20 cellular contexts compared by ENCODE assay signal in the genomic region with DNA sequence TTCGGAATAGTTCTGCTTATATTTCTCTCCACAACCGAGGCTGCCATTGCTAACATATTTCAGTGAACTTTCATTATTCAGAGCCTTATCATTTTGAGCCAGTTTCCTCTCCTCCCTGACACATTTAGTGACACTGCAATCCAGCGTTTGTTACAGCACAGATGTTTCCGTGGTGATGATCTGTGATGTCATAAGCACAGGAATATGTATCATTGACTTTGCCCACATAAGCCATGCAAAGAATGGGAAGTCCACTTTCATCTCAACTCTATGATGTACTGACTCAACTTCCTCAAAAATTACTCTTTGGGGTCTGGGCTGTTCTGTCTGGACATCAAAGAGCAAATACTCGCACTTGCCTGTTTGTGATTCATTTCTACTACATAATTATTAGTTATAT.
DNase-seq lines count a peak whose midpoint lies in the region; FAIRE-seq and TF ChIP-seq lines count a peak whose summit lies in the region.
"Had no signal": no experiment of that assay in that cellular context is flagged by ENCODE, and none has a peak within 500 bp of the region (broad histone marks: within the 10 kb centered on the region; RNA-seq: fewer than 3 reads in every experiment).

No MANE protein-coding gene starts in this region.

- H3K9ac ChIP-seq in endothelial cell of umbilical vein (replicated peaks; ENCODE audit: extremely low read depth, insufficient read depth, low read length) = no peak overlapping the region
- no peak overlapping the region for H3K9ac ChIP-seq in neural cell (ENCODE audit: low read length)

- H3K27ac ChIP-seq in endothelial cell of umbilical vein (ENCODE audit: insufficient read depth, low read depth, low read length) (peak overlapping the region; percentile 65), neural cell (ENCODE audit: low read length) (peak overlapping the region; percentile 37)
- H3K27ac ChIP-seq: foreskin keratinocyte, neutrophil, sigmoid colon had no signal

- peak; percentile 48 for FAIRE-seq in endothelial cell of umbilical vein (lab: Jason Lieb, UNC)

- POLR2A ChIA-PET in endothelial cell of umbilical vein (lab: Charles Lee) = no interaction called here

- H3K79me2 ChIP-seq in endothelial cell of umbilical vein (ENCODE audit: control insufficient read depth, insufficient read depth, low read length) (no peaks in the 10 kb centered on the region), neural cell (replicated peaks; ENCODE audit: insufficient read depth, low read length) (peaks cover 11% of the 10 kb centered on the region)

- no peaks in the 10 kb centered on the region for H3F3A ChIP-seq in neural cell (ENCODE audit: insufficient read depth, low read length, poor library complexity, severe bottlenecking)

- TF ChIP-seq POLR2A in endothelial cell of umbilical vein (IDR thresholded peaks at IDR 0.05; ENCODE audit: low read depth, low read length) = no peak

- H3K27me3 ChIP-seq in endothelial cell of umbilical vein (ENCODE audit: control insufficient read depth in 2 of 2, insufficient read depth in 2 of 2, low read length in 2 of 2) (no peaks in the 10 kb centered on the region), neural cell (ENCODE audit: insufficient read depth, low read depth, low read length) (no peaks in the 10 kb centered on the region)
- H3K27me3 ChIP-seq: foreskin keratinocyte, neutrophil, sigmoid colon had no signal

- TF ChIP-seq RAD21 in neural cell (conservative IDR thresholded peaks at IDR 0.05) = no peak

- H3K36me3 ChIP-seq in endothelial cell of umbilical vein (ENCODE audit: control insufficient read depth in 2 of 2, extremely low read depth in 1 of 2, insufficient read depth in 2 of 2, low read length in 2 of 2) (no peaks in the 10 kb centered on the region), neural cell (ENCODE audit: insufficient read depth, low read length) (no peaks in the 10 kb centered on the region)
- H3K36me3 ChIP-seq: neutrophil, sigmoid colon had no signal

- CTCF ChIA-PET in endothelial cell of umbilical vein (lab: Charles Lee) = no interaction called here

- H2AFZ ChIP-seq in endothelial cell of umbilical vein (ENCODE audit: low read depth, low read length) = no peak overlapping the region
- H2AFZ ChIP-seq in neural cell (ENCODE audit: low read depth, low read length) = no peak overlapping the region

- H3K4me3 ChIP-seq in endothelial cell of umbilical vein (replicated peaks in 1 of 3; ENCODE audit: insufficient read depth in 1 of 3, low read depth in 1 of 3, low read length in 3 of 3) = no peak overlapping the region
- H3K4me3 ChIP-seq in neural cell (ENCODE audit: low read length) = no peak overlapping the region
- H3K4me3 ChIP-seq: sigmoid colon had no signal

- no peaks in the 10 kb centered on the region for H3K9me2 ChIP-seq in neural cell (ENCODE audit: insufficient read depth, low read length)

- TF ChIP-seq CTCF in endothelial cell of umbilical vein (IDR thresholded peaks at IDR 0.05; ENCODE audit: extremely low read depth in 1 of 2, insufficient read depth in 1 of 2, low read depth in 1 of 2, low read length in 2 of 2) (no peak), neural cell (IDR thresholded peaks at IDR 0.05; ENCODE audit: poor library complexity, severe bottlenecking) (no peak)

- H3K9me3 ChIP-seq in endothelial cell of umbilical vein (replicated peaks; ENCODE audit: control insufficient read depth, insufficient read depth, low read length) = no peaks in the 10 kb centered on the region
- no peaks in the 10 kb centered on the region for H3K9me3 ChIP-seq in neural cell (ENCODE audit: low read length)
- H3K9me3 ChIP-seq: neutrophil, sigmoid colon had no signal

- TF ChIP-seq EP300 in neural cell (conservative IDR thresholded peaks at IDR 0.05; ENCODE audit: poor library complexity, severe bottlenecking) = no peak

- H3K9me1 ChIP-seq in endothelial cell of umbilical vein (replicated peaks; ENCODE audit: control insufficient read depth, extremely low read depth, insufficient read depth, low read length) = no peaks in the 10 kb centered on the region

- peaks cover 13% of the 10 kb centered on the region for H3K4me1 ChIP-seq in endothelial cell of umbilical vein (ENCODE audit: control insufficient read depth, extremely low read depth, insufficient read depth, low read length)
- H3K4me1 ChIP-seq: foreskin keratinocyte had no signal

- no peak overlapping the region for H3K4me2 ChIP-seq in endothelial cell of umbilical vein (ENCODE audit: insufficient read depth, low read length)
- H3K4me2 ChIP-seq in neural cell (ENCODE audit: low read length) = no peak overlapping the region

- no TSS peak for BruUV-seq in endothelial cell of umbilical vein (replicated peaks; lab: Mats Ljungman, UMichigan)

- dilution Hi-C loops in endothelial cell of umbilical vein (cut with MboI; ENCODE audit: extremely low pct_ligation_motif_present, low sequenced_read_pairs) = no loop called here

- DNase-seq in GDM1 (lab: John Stamatoyannopoulos, UW) = peak; percentile 42
- DNase-seq in NOMO-1 (lab: John Stamatoyannopoulos, UW; ENCODE audit: unreplicated experiment in 2 of 2) = peak; percentile 51 to 84
- peak; percentile 85 for DNase-seq in endothelial cell of umbilical vein (ENCODE audit: low read depth, low spot score)
- no peak for DNase-seq in NCI-H1048 (lab: John Stamatoyannopoulos, UW)
- DNase-seq in NCI-H2081 (lab: John Stamatoyannopoulos, UW) = no peak
- no peak for DNase-seq in NCI-H1694 treated with DMSO at 0.1 percent for 48 hours (lab: John Stamatoyannopoulos, UW)
- DNase-seq: activated CD4-positive, alpha-beta T cell treated with anti-CD3 and anti-CD28 coated beads, Interleukin-2, amount 10 ng/mL, durations not matched to agents 24 days and 14 days; DND-41; effector CD4-positive, alpha-beta T cell; foreskin keratinocyte; H9; KG1; mammary epithelial cell; NCI-H1694; NCI-H524; sigmoid colon; stimulated activated CD4-positive, alpha-beta T cell treated with anti-CD3 and anti-CD28 coated beads, Interleukin-2, amount 100 ng/mL, for 48 hours; T-helper 17 cell had no signal

- intact Hi-C loops in endothelial cell of umbilical vein (cut with micrococcal nuclease) = no loop called here

- H4K20me1 ChIP-seq in endothelial cell of umbilical vein (replicated peaks; ENCODE audit: control insufficient read depth, extremely low read depth, insufficient read depth, low read length) (no peaks in the 10 kb centered on the region), neural cell (ENCODE audit: insufficient read depth) (no peaks in the 10 kb centered on the region)

TF ChIP-seq in endothelial cell of umbilical vein, 7 proteins besides CTCF, POLR2A, EP300 and RAD21:
- TF ChIP-seq POLR2AphosphoS5 (IDR thresholded peaks at IDR 0.05; ENCODE audit: insufficient read depth, low read depth, low read length) = peak; percentile 46
- TF ChIP-seq EZH2 (IDR thresholded peaks at IDR 0.05; ENCODE audit: borderline replicate concordance, low read depth, low read length, severe bottlenecking) = no peak
- TF ChIP-seq, protein P1, sequence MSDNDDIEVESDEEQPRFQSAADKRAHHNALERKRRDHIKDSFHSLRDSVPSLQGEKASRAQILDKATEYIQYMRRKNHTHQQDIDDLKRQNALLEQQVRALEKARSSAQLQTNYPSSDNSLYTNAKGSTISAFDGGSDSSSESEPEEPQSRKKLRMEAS (IDR thresholded peaks at IDR 0.05; ENCODE audit: insufficient read depth, insufficient read length) = no peak
- no peak for TF ChIP-seq MYC (IDR thresholded peaks at IDR 0.05; ENCODE audit: low read depth, low read length)
- peak; percentile 87 for TF ChIP-seq FOS (IDR thresholded peaks at IDR 0.05; ENCODE audit: borderline replicate concordance, insufficient read depth, low read length)
- TF ChIP-seq GATA2 (IDR thresholded peaks at IDR 0.05; ENCODE audit: insufficient read depth, insufficient read length, low read depth, low read length) = peak; percentile 96
- TF ChIP-seq JUN (IDR thresholded peaks at IDR 0.05; ENCODE audit: borderline replicate concordance, insufficient read depth, insufficient read length, low read depth) = peak; percentile 94

TF ChIP-seq in neural cell, 6 proteins besides CTCF, POLR2A, EP300 and RAD21:
- TF ChIP-seq REST (IDR thresholded peaks at IDR 0.05; ENCODE audit: borderline replicate concordance) (no peak), TAF1 (IDR thresholded peaks at IDR 0.05; ENCODE audit: low read depth) (no peak), EZH2 (IDR thresholded peaks at IDR 0.05; ENCODE audit: borderline replicate concordance, insufficient read depth, low read length, poor library complexity, severe bottlenecking) (no peak), MXI1 (conservative IDR thresholded peaks at IDR 0.05; ENCODE audit: poor library complexity, severe bottlenecking) (no peak), SMC3 (conservative IDR thresholded peaks at IDR 0.05; ENCODE audit: poor library complexity) (no peak), POLR2AphosphoS5 (IDR thresholded peaks at IDR 0.05) (no peak)

Comparison
In these comparisons a context has a peak if more than half of its experiments do, and no peak if none do; other contexts are left out.
1. DNase-seq: peak in GDM1 (single experiment), NOMO-1 (2 of 2) and endothelial cell of umbilical vein (single experiment); none in NCI-H1048 (single experiment), NCI-H2081 (0 of 2) and NCI-H1694 treated with DMSO at 0.1 percent for 48 hours (single experiment).